16 cellular contexts compared by ENCODE assay signal in genomic region chr13:41501281-41501680, GRCh38. TPM values are rescaled to one million over a fixed set of nuclear protein-coding genes. Genes with fewer than 3 reads are reported as not detected.
DNase-seq lines count a peak whose midpoint lies in the region; ATAC-seq lines count a peak whose summit lies in the region.
"Had no signal": no experiment of that assay in that cellular context is flagged by ENCODE, and none has a peak within 500 bp of the region (broad histone marks: within the 10 kb centered on the region; RNA-seq: fewer than 3 reads in every experiment).

No MANE protein-coding gene starts in this region.

- H3K4me3 ChIP-seq in Karpas-422 (ENCODE audit: low read length), result peak overlapping the region; percentile 57
- H3K4me3 ChIP-seq: cardiac muscle cell, left ventricle myocardium inferior, mucosa of descending colon, tibial nerve had no signal

- H3K4me1 Mint-ChIP-seq in activated CD4-positive, alpha-beta memory T cell treated with anti-CD3 and anti-CD28 coated beads, Interleukin-2, amount 10 ng/mL, durations not matched to agents 7 days and 5 days, result peaks cover 48% of the 10 kb centered on the region
- peaks cover 60% of the 10 kb centered on the region for H3K4me1 Mint-ChIP-seq in activated CD4-positive, alpha-beta memory T cell treated with anti-CD3 and anti-CD28 coated beads for 36 hours (ENCODE audit: low read depth)
- H3K4me1 Mint-ChIP-seq in T-helper 17 cell, result peaks cover 31% of the 10 kb centered on the region

- no peak overlapping the region for H3K4me3 Mint-ChIP-seq in activated CD4-positive, alpha-beta memory T cell treated with anti-CD3 and anti-CD28 coated beads, Interleukin-2, amount 10 ng/mL, durations not matched to agents 7 days and 5 days
- no peak overlapping the region for H3K4me3 Mint-ChIP-seq in activated CD4-positive, alpha-beta memory T cell treated with anti-CD3 and anti-CD28 coated beads for 36 hours
- no peak overlapping the region for H3K4me3 Mint-ChIP-seq in T-helper 17 cell
- H3K4me3 Mint-ChIP-seq: stimulated activated effector memory CD8-positive, alpha-beta T cell treated with anti-CD3 and anti-CD28 coated beads, Interleukin-12 subunit alpha, Interleukin-12 subunit beta, amount 100 ng/mL, for 72 hours had no signal

- no peaks in the 10 kb centered on the region for H3K27me3 ChIP-seq in Karpas-422 (ENCODE audit: low read length)
- H3K27me3 ChIP-seq: cardiac muscle cell, tibial nerve had no signal

- no peaks in the 10 kb centered on the region for H3K36me3 Mint-ChIP-seq in activated CD4-positive, alpha-beta memory T cell treated with anti-CD3 and anti-CD28 coated beads, Interleukin-2, amount 10 ng/mL, durations not matched to agents 7 days and 5 days (ENCODE audit: low read depth)
- no peaks in the 10 kb centered on the region for H3K36me3 Mint-ChIP-seq in activated CD4-positive, alpha-beta memory T cell treated with anti-CD3 and anti-CD28 coated beads for 36 hours
- H3K36me3 Mint-ChIP-seq in T-helper 17 cell (ENCODE audit: low read depth), result no peaks in the 10 kb centered on the region

- H3K4me2 ChIP-seq in Karpas-422 (ENCODE audit: low read depth, low read length, poor library complexity, severe bottlenecking), result peak overlapping the region; percentile 61

- CTCF ChIA-PET in activated CD4-positive, alpha-beta memory T cell treated with anti-CD3 and anti-CD28 coated beads, Interleukin-2, amount 10 ng/mL, durations not matched to agents 7 days and 5 days (lab: Charles Lee), result interaction anchor here (1.0 to 1.5 kb wide), 2 partner anchors 9 to 10 kb away, joined by 3 read pairs; no protein-coding TSS in a partner anchor
- CTCF ChIA-PET in activated CD4-positive, alpha-beta memory T cell treated with anti-CD3 and anti-CD28 coated beads for 36 hours (lab: Charles Lee), result interaction anchor here (1.3 kb wide), 1 partner anchor 9 kb away, joined by 3 read pairs; no protein-coding TSS in a partner anchor

- H3K79me2 ChIP-seq in Karpas-422 (ENCODE audit: low read length), result no peaks in the 10 kb centered on the region

- H3K27ac Mint-ChIP-seq in activated CD4-positive, alpha-beta memory T cell treated with anti-CD3 and anti-CD28 coated beads, Interleukin-2, amount 10 ng/mL, durations not matched to agents 7 days and 5 days, result peak overlapping the region; percentile 63
- H3K27ac Mint-ChIP-seq in activated CD4-positive, alpha-beta memory T cell treated with anti-CD3 and anti-CD28 coated beads for 36 hours, result no peak overlapping the region
- peak overlapping the region; percentile 84 for H3K27ac Mint-ChIP-seq in T-helper 17 cell
- H3K27ac Mint-ChIP-seq: stimulated activated effector memory CD8-positive, alpha-beta T cell treated with anti-CD3 and anti-CD28 coated beads, Interleukin-12 subunit alpha, Interleukin-12 subunit beta, amount 100 ng/mL, for 72 hours had no signal

- no peaks in the 10 kb centered on the region for H3K9me2 ChIP-seq in Karpas-422 (replicated peaks; ENCODE audit: insufficient read depth, low read length)

- peaks cover 5% of the 10 kb centered on the region for H3K9me3 Mint-ChIP-seq in activated CD4-positive, alpha-beta memory T cell treated with anti-CD3 and anti-CD28 coated beads, Interleukin-2, amount 10 ng/mL, durations not matched to agents 7 days and 5 days
- H3K9me3 Mint-ChIP-seq in activated CD4-positive, alpha-beta memory T cell treated with anti-CD3 and anti-CD28 coated beads for 36 hours, result peaks cover 11% of the 10 kb centered on the region

- ATAC-seq in T-helper 17 cell (no peak), GM21737 (IDR thresholded peaks at IDR 0.05; ENCODE audit: unreplicated experiment) (no peak), HG03439 (IDR thresholded peaks at IDR 0.05; ENCODE audit: unreplicated experiment) (no peak)

- no peak for DNase-seq in activated CD4-positive, alpha-beta memory T cell treated with anti-CD3 and anti-CD28 coated beads, Interleukin-2, amount 10 ng/mL, durations not matched to agents 7 days and 5 days
- DNase-seq in activated CD4-positive, alpha-beta memory T cell treated with anti-CD3 and anti-CD28 coated beads for 36 hours, result no peak
- DNase-seq in Karpas-422, result no peak
- no peak for DNase-seq in T-helper 17 cell
- DNase-seq in renal cortical epithelial cell (ENCODE audit: low read depth), result peak; percentile 46
- no peak for DNase-seq in foreskin melanocyte
- DNase-seq: activated CD8-positive, alpha-beta memory T cell treated with anti-CD3 and anti-CD28 coated beads for 24 hours; H7; left ventricle myocardium inferior; mucosa of descending colon; NCI-H2171 had no signal

- intact Hi-C loops in activated CD4-positive, alpha-beta memory T cell treated with anti-CD3 and anti-CD28 coated beads for 36 hours (cut with micrococcal nuclease), result no loop called here

- no peak overlapping the region for H2AFZ ChIP-seq in Karpas-422 (ENCODE audit: low read length)

- no peaks in the 10 kb centered on the region for H4K20me1 ChIP-seq in Karpas-422 (ENCODE audit: insufficient read depth, low read depth, low read length)

- H3K9me3 ChIP-seq in Karpas-422 (ENCODE audit: low read length) (peaks cover 3% of the 10 kb centered on the region; the same call in 1 of the 2 replicates), T-helper 17 cell (ENCODE audit: control insufficient read depth, low read length, poor library complexity, severe bottlenecking) (no peaks in the 10 kb centered on the region)
- H3K9me3 ChIP-seq: mucosa of descending colon had no signal

- peak overlapping the region; percentile 96 for H3K27ac ChIP-seq in Karpas-422 (ENCODE audit: low read length)
- H3K27ac ChIP-seq: cardiac muscle cell, left ventricle myocardium inferior, tibial nerve had no signal

- H3K27me3 Mint-ChIP-seq in activated CD4-positive, alpha-beta memory T cell treated with anti-CD3 and anti-CD28 coated beads, Interleukin-2, amount 10 ng/mL, durations not matched to agents 7 days and 5 days, result no peaks in the 10 kb centered on the region
- no peaks in the 10 kb centered on the region for H3K27me3 Mint-ChIP-seq in activated CD4-positive, alpha-beta memory T cell treated with anti-CD3 and anti-CD28 coated beads for 36 hours
- no peaks in the 10 kb centered on the region for H3K27me3 Mint-ChIP-seq in T-helper 17 cell

- peak overlapping the region; percentile 67 for H3K9ac ChIP-seq in Karpas-422 (ENCODE audit: low read length)

- no peaks in the 10 kb centered on the region; the same call in 1 of the 2 replicates for H3K36me3 ChIP-seq in Karpas-422 (ENCODE audit: insufficient read depth, low read length)
- H3K36me3 ChIP-seq: cardiac muscle cell, left ventricle myocardium inferior, tibial nerve had no signal

- POLR2A ChIA-PET in activated CD4-positive, alpha-beta memory T cell treated with anti-CD3 and anti-CD28 coated beads, Interleukin-2, amount 10 ng/mL, durations not matched to agents 7 days and 5 days (lab: Charles Lee), result interaction anchor here (6.5 kb wide), 1 partner anchor 37 kb away, joined by 52 read pairs; no protein-coding TSS in a partner anchor
- POLR2A ChIA-PET in activated CD4-positive, alpha-beta memory T cell treated with anti-CD3 and anti-CD28 coated beads for 36 hours (lab: Charles Lee), result interaction anchor here (6.9 kb wide), 1 partner anchor 38 kb away, joined by 40 read pairs; no protein-coding TSS in a partner anchor

- peaks cover 40% of the 10 kb centered on the region for H3K4me1 ChIP-seq in Karpas-422 (ENCODE audit: low read length)

RNA-seq across cellular contexts. Expression of gene RGCC, which starts 43.9 kb away (rescaled TPM):
- 10 to 100 TPM; 58.0 to 62.4 TPM for total RNA-seq in activated CD4-positive, alpha-beta memory T cell treated with anti-CD3 and anti-CD28 coated beads, Interleukin-2, amount 10 ng/mL, durations not matched to agents 7 days and 5 days
- total RNA-seq in activated CD4-positive, alpha-beta memory T cell treated with anti-CD3 and anti-CD28 coated beads for 36 hours, result 10 to 100 TPM; 94.8 to 96.8 TPM
- 69.3 and 109 TPM in 2 replicates for total RNA-seq in Karpas-422 (2014; rRNA removed; shearing (Covaris generic); ENCODE audit: low replicate concordance)
- 100 to 1,000 TPM; 283 to 548 TPM for total RNA-seq in T-helper 17 cell
- 1.9 and 3.0 TPM in 2 replicates for total RNA-seq in renal cortical epithelial cell
- total RNA-seq: cardiac muscle cell had no signal

Comparison
In these comparisons a context has a peak if more than half of its experiments do, and no peak if none do; other contexts are left out.
1. RNA of gene RGCC, which starts 43.9 kb away (total RNA-seq): 283 to 548 TPM in T-helper 17 cell, 94.8 to 96.8 TPM in activated CD4-positive, alpha-beta memory T cell treated with anti-CD3 and anti-CD28 coated beads for 36 hours, 69.3 to 109 TPM in Karpas-422 and 58.0 to 62.4 TPM in activated CD4-positive, alpha-beta memory T cell treated with anti-CD3 and anti-CD28 coated beads, Interleukin-2, amount 10 ng/mL, durations not matched to agents 7 days and 5 days; 1.9 to 3.0 TPM in renal cortical epithelial cell; every median in the first group is over 10 times any median in the second.